Comparison of ENCODE assay signal across 19 cellular contexts in the genomic region with DNA sequence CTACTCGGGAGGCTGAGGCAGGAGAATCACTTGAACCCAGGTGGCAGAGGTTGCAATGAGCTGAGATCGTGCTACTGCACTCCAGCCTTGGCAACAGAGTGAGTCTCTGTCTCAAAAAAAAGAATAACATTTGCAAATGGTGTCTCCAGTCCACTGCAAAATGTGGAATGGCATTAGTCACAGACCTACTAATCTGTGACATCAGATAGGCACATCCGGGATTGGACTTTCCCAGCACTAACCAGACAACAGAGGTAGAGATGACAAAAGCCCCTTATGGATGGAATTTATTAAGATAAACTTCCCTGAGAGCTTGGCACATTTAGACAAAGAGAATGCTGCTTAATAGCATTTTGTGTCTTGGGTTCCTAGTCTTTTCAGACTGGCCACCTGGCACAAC.
DNase-seq lines count a peak whose midpoint lies in the region; ATAC-seq, FAIRE-seq and TF ChIP-seq lines count a peak whose summit lies in the region.
"Had no signal": no experiment of that assay in that cellular context is flagged by ENCODE, and none has a peak within 500 bp of the region (broad histone marks: within the 10 kb centered on the region; RNA-seq: fewer than 3 reads in every experiment).

No MANE protein-coding gene starts in this region.

- no peak for TF ChIP-seq RAD21 in K562 (CRISPR knock-in tag; conservative IDR thresholded peaks at IDR 0.05 in 1 of 2, IDR thresholded peaks at IDR 0.05 in 1 of 2)

- in situ Hi-C loops in K562 (cut with MboI) = no loop called here

- CTCF ChIA-PET in K562 (lab: Yijun Ruan, JAX; ENCODE audit: low intra/inter-chr PET ratio) = no interaction called here

- peaks cover 6% of the 10 kb centered on the region for H3K27me3 Mint-ChIP-seq in progenitor cell of endocrine pancreas

- H3K14ac ChIP-seq in neuronal stem cell (ENCODE audit: low read length) = no peak overlapping the region

- no peaks in the 10 kb centered on the region for H3K4me1 ChIP-seq in K562 (replicated peaks in 1 of 2; ENCODE audit: control insufficient read depth in 2 of 2, insufficient read depth in 2 of 2, low read length in 2 of 2)
- H3K4me1 ChIP-seq in neuronal stem cell (ENCODE audit: control insufficient read depth in 2 of 2, insufficient read depth in 1 of 2, low read depth in 1 of 2, low read length in 2 of 2) = peaks cover 0 to 3% of the 10 kb centered on the region in 2 donors
- no peaks in the 10 kb centered on the region for H3K4me1 ChIP-seq in ascending aorta
- H3K4me1 ChIP-seq: Caco-2 had no signal

- no peaks in the 10 kb centered on the region for H3K36me3 Mint-ChIP-seq in progenitor cell of endocrine pancreas (ENCODE audit: insufficient read depth)
- H3K36me3 Mint-ChIP-seq: CD4-positive, CD25-positive, alpha-beta regulatory T cell had no signal

- H4K8ac ChIP-seq in neuronal stem cell (ENCODE audit: low read depth, low read length) = no peak overlapping the region

- no peak overlapping the region for H3K18ac ChIP-seq in neuronal stem cell (ENCODE audit: low read length)

- no peak overlapping the region for H2BK15ac ChIP-seq in neuronal stem cell (ENCODE audit: low read length)

- no peak overlapping the region for H2BK12ac ChIP-seq in neuronal stem cell (ENCODE audit: low read length)

- intact Hi-C loops in K562 (cut with micrococcal nuclease) (no loop called here), ascending aorta (cut with DNase I) (no loop called here)

- WGBS in K562 (ENCODE audit: insufficient coverage, low coverage, missing lambda C conversion rate) = 0% methylated on average over 3 of the region's 3 CpGs
- no CpG with 5 or more reads among the region's 3 CpGs for WGBS in neuronal stem cell (ENCODE audit: extremely low coverage in 2 of 2, insufficient read length in 2 of 2, insufficient replicate concordance in 1 of 2), 2 donors

- H3K4me3 ChIP-seq in K562 (no peak overlapping the region), neuronal stem cell (ENCODE audit: low read length in 2 of 2) (no peak overlapping the region), ascending aorta (no peak overlapping the region)

- H3K4me3 Mint-ChIP-seq in progenitor cell of endocrine pancreas (ENCODE audit: low read depth) = no peak overlapping the region
- H3K4me3 Mint-ChIP-seq: CD4-positive, CD25-positive, alpha-beta regulatory T cell had no signal

- DNase-seq in EL (peak; percentile 2), M059J (ENCODE audit: low read depth) (peak; percentile 60), K562 (ENCODE audit: extremely low read depth in 1 of 4, low spot score in 3 of 4) (no peak), neuronal stem cell (ENCODE audit: low spot score) (no peak), progenitor cell of endocrine pancreas (ENCODE audit: low spot score, unreplicated experiment) (no peak), SKM-1 treated with dmso at 0.1 percent for 144 hours (lab: John Stamatoyannopoulos, UW; ENCODE audit: unreplicated experiment) (no peak), ascending aorta (ENCODE audit: low spot score in 2 of 2) (no peak)
- DNase-seq: Caco-2; CD4-positive, CD25-positive, alpha-beta regulatory T cell; DMS 273 treated with DMSO at 0.1 percent for 48 hours; DMS79 treated with DMSO at 0.1 percent for 48 hours; GDM1; GOT3; KBM-7; NCI-H1092; NCI-H1436; NCI-H1930; NCI-H69 had no signal

- no peak overlapping the region for H3K4me2 ChIP-seq in K562 (ENCODE audit: insufficient read depth, low read length)
- no peak overlapping the region for H3K4me2 ChIP-seq in neuronal stem cell (ENCODE audit: insufficient read depth, low read length, poor library complexity, severe bottlenecking)

- H3K79me1 ChIP-seq in neuronal stem cell (ENCODE audit: low read depth, low read length) = no peaks in the 10 kb centered on the region

- H2AK5ac ChIP-seq in neuronal stem cell (ENCODE audit: low read depth, low read length) = no peak overlapping the region

- ATAC-seq in K562 = peak; percentile 33; the same call in 2 of the 3 replicates
- ATAC-seq: HCT116 had no signal

- no peak for TF ChIP-seq POLR2A in K562 (conservative IDR thresholded peaks at IDR 0.05)

- no peaks in the 10 kb centered on the region; a peak in 1 of 5 replicates for H3K27me3 ChIP-seq in K562 (ENCODE audit: control insufficient read depth in 2 of 2, insufficient read depth in 2 of 2, low read length in 2 of 2)
- no peaks in the 10 kb centered on the region for H3K27me3 ChIP-seq in neuronal stem cell (ENCODE audit: control insufficient read depth in 3 of 3, insufficient read depth in 3 of 3, low read depth in 1 of 3, low read length in 3 of 3)
- H3K27me3 ChIP-seq in ascending aorta = no peaks in the 10 kb centered on the region

- no peak overlapping the region for H3K4ac ChIP-seq in neuronal stem cell (ENCODE audit: low read length)

- no TSS peak for BruUV-seq in K562 (replicated peaks; lab: Mats Ljungman, UMichigan)

- H3K4me1 Mint-ChIP-seq in progenitor cell of endocrine pancreas (ENCODE audit: low read depth) = no peaks in the 10 kb centered on the region
- H3K4me1 Mint-ChIP-seq: CD4-positive, CD25-positive, alpha-beta regulatory T cell had no signal

- peaks cover 6% of the 10 kb centered on the region for H3K9me3 Mint-ChIP-seq in progenitor cell of endocrine pancreas (ENCODE audit: low read depth)

- TF ChIP-seq CTCF in K562 (IDR thresholded peaks at IDR 0.05 in 2 of 3, conservative IDR thresholded peaks at IDR 0.05 in 1 of 3; ENCODE audit: insufficient read depth in 2 of 3, low read depth in 1 of 3, low read length in 3 of 3) (no peak), progenitor cell of endocrine pancreas (IDR thresholded peaks at IDR 0.05; ENCODE audit: unreplicated experiment) (no peak), ascending aorta (IDR thresholded peaks at IDR 0.05) (no peak)

- H3K9ac ChIP-seq in K562 (ENCODE audit: insufficient read depth in 1 of 2, low read depth in 2 of 2, low read length in 2 of 2) = no peak overlapping the region
- H3K9ac ChIP-seq in neuronal stem cell (ENCODE audit: low read depth, low read length, poor library complexity) = no peak overlapping the region

- H3K36me3 ChIP-seq in K562 (ENCODE audit: control insufficient read depth, insufficient read depth, low read length) (no peaks in the 10 kb centered on the region), neuronal stem cell (replicated peaks in 1 of 2; ENCODE audit: control insufficient read depth in 2 of 2, insufficient read depth in 2 of 2, low read length in 2 of 2) (no peaks in the 10 kb centered on the region), ascending aorta (no peaks in the 10 kb centered on the region)

- H2AFZ ChIP-seq in K562 (ENCODE audit: low read depth, low read length) (no peak overlapping the region), neuronal stem cell (ENCODE audit: low read length) (peak overlapping the region; percentile 47)

- no peaks in the 10 kb centered on the region for H3K9me1 ChIP-seq in K562 (ENCODE audit: control insufficient read depth, insufficient read depth, low read length)

- no peaks in the 10 kb centered on the region for H3K79me2 ChIP-seq in K562 (ENCODE audit: control insufficient read depth, insufficient read depth, low read length)

- H2BK120ac ChIP-seq in neuronal stem cell (ENCODE audit: low read depth, low read length) = no peak overlapping the region

- H3K23ac ChIP-seq in neuronal stem cell (ENCODE audit: low read depth, low read length, poor library complexity) = no peak overlapping the region

- H3K9me3 ChIP-seq in K562 (replicated peaks; ENCODE audit: control insufficient read depth, insufficient read depth, low read depth, low read length) (no peaks in the 10 kb centered on the region), neuronal stem cell (replicated peaks in 1 of 2; ENCODE audit: control insufficient read depth in 2 of 2, insufficient read depth in 1 of 2, low read depth in 1 of 2, low read length in 2 of 2) (no peaks in the 10 kb centered on the region), ascending aorta (no peaks in the 10 kb centered on the region)
- H3K9me3 ChIP-seq: Caco-2 had no signal

- POLR2A ChIA-PET in K562 (lab: Yijun Ruan, JAX) = no interaction called here

- FAIRE-seq in K562 (lab: Jason Lieb, UNC) = no peak

- H2BK5ac ChIP-seq in neuronal stem cell (ENCODE audit: low read length) = no peak overlapping the region

- H4K20me1 ChIP-seq in K562 (replicated peaks; ENCODE audit: control insufficient read depth, insufficient read depth, low read length) = no peaks in the 10 kb centered on the region

- no peak overlapping the region for H3K27ac ChIP-seq in K562 (ENCODE audit: extremely low read depth, low read depth, low read length)
- H3K27ac ChIP-seq in neuronal stem cell (replicated peaks; ENCODE audit: low read length) = no peak overlapping the region
- H3K27ac ChIP-seq in ascending aorta = no peak overlapping the region

- no peak overlapping the region for H3K27ac Mint-ChIP-seq in progenitor cell of endocrine pancreas

- H4K91ac ChIP-seq in neuronal stem cell (ENCODE audit: low read depth, low read length, poor library complexity) = no peak overlapping the region

- TF ChIP-seq EP300 in K562 (IDR thresholded peaks at IDR 0.05; ENCODE audit: low read length) = no peak

TF ChIP-seq in K562, 482 proteins besides CTCF, POLR2A, EP300 and RAD21:
- TF ChIP-seq SETDB1 (IDR thresholded peaks at IDR 0.05; ENCODE audit: low read length) = no peak

Comparison
In these comparisons a context has a peak if more than half of its experiments do, and no peak if none do; other contexts are left out.
1. DNase-seq: peak in EL (single experiment) and M059J (single experiment); none in K562 (0 of 4), neuronal stem cell (single experiment), progenitor cell of endocrine pancreas (single experiment), SKM-1 treated with dmso at 0.1 percent for 144 hours (single experiment) and ascending aorta (0 of 2).